Comparison of ENCODE assay signal across 15 cellular contexts in the genomic region with DNA sequence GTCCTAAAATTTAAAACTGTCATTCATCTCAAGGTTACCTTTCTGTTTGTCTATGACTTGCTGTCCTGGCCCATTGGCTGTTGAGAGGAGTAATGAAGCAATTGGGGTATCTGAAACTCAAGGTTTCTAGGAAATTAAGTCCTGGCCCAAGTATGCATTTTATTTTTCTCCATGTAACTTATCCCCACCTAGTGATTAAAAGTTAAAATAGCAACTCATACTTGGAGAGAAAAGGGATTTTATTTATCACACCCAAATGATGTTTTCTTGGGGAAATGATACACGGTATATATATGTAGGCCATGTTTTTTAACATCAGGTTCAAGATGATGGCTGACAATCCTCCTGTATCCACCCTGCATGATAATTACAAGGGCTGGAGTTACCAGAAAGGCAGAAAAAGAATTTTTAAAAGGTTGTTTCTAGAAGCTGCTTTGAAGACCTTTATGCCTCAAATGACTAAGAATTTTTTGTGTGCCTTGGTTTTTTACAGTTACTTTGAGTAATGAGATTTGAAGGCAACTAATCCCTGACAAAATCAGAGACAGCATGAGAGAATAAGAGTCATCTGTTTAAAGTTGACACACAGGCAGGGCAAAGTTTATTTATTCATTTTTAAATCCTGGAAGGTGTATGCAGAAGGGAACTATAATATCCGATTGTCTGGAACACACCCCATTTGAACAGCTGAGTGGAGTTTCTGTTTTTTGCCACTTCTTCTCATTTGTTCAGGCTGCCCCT. TPM values are rescaled to one million over a fixed set of nuclear protein-coding genes. Genes with fewer than 3 reads are reported as not detected.
A peak's percentile ranks its signal among the peaks of the same experiment; 100 is the strongest.
DNase-seq lines count a peak whose midpoint lies in the region; ATAC-seq, FAIRE-seq and TF ChIP-seq lines count a peak whose summit lies in the region.
"Had no signal": no experiment of that assay in that cellular context is flagged by ENCODE, and none has a peak within 500 bp of the region (broad histone marks: within the 10 kb centered on the region; RNA-seq: fewer than 3 reads in every experiment).

No MANE protein-coding gene starts in this region.

- BruUV-seq in IMR-90 (replicated peaks; lab: Mats Ljungman, UMichigan) (no TSS peak), HepG2 (replicated peaks; lab: Mats Ljungman, UMichigan) (no TSS peak)

- H3K36me3 ChIP-seq in IMR-90 (ENCODE audit: control insufficient read depth, insufficient read depth, low read length), result no peaks in the 10 kb centered on the region
- H3K36me3 ChIP-seq in HepG2 (replicated peaks in 1 of 2; ENCODE audit: control insufficient read depth in 1 of 2, insufficient read depth in 2 of 2, low read length in 2 of 2), result no peaks in the 10 kb centered on the region
- H3K36me3 ChIP-seq: spleen had no signal

- no peak overlapping the region for H2AK5ac ChIP-seq in IMR-90 (ENCODE audit: low read depth, low read length)

- DNase-seq in AML-193 (lab: John Stamatoyannopoulos, UW) (peak; percentile 15 to 29), IMR-90 (peak; percentile 17), WTC11 (ENCODE audit: low spot score) (no peak), HepG2 (ENCODE audit: low spot score) (no peak), DMS153 (lab: John Stamatoyannopoulos, UW) (no peak)
- DNase-seq: H7; NCI-H1048; NK-92 treated with Interleukin-12 subunit alpha and Interleukin-12 subunit beta, amount 100 ng/mL, for 24 hours; spleen; T1000 had no signal

- no peak for FAIRE-seq in HepG2 (lab: Jason Lieb, UNC)

- no peak overlapping the region for H4K91ac ChIP-seq in IMR-90 (ENCODE audit: insufficient read depth, low read depth, low read length)

- POLR2A ChIA-PET in IMR-90 (lab: Charles Lee; ENCODE audit: unreplicated experiment), result interaction anchor here (0.6 kb wide), 1 partner anchor 1562 kb away, joined by 4 read pairs; a partner anchor contains a TSS
- POLR2A ChIA-PET in WTC11 (lab: Charles Lee), result interaction anchor here (1.2 kb wide), 1 partner anchor 282 kb away, joined by 3 read pairs; a partner anchor contains a TSS
- POLR2A ChIA-PET in HepG2 (lab: Yijun Ruan, JAX), result no interaction called here

- CTCF ChIA-PET in IMR-90 (lab: Yijun Ruan, JAX) (interaction anchor here (0.7 to 1.4 kb wide), 3 partner anchors 28 to 346 kb away, joined by 5 to 6 read pairs (median 5); no protein-coding TSS in a partner anchor), WTC11 (lab: Charles Lee) (interaction anchor here (0.8 to 1.9 kb wide), 6 partner anchors 9 to 92 kb away, joined by 3 to 11 read pairs (median 6); a partner anchor contains a TSS), HepG2 (lab: Yijun Ruan, JAX; ENCODE audit: low intra/inter-chr PET ratio, low total read pairs) (interaction anchor here (1.4 kb wide), 1 partner anchor 83 kb away, joined by 6 read pairs; no protein-coding TSS in a partner anchor)

- peak; percentile 59; the same call in 1 of the 2 replicates for ATAC-seq in IMR-90 (ENCODE audit: low read depth)
- peak; percentile 26; the same call in 1 of the 2 replicates for ATAC-seq in WTC11
- no peak for ATAC-seq in HepG2
- ATAC-seq in GM18867 (IDR thresholded peaks at IDR 0.05; ENCODE audit: unreplicated experiment), result no peak
- no peak for ATAC-seq in HG03378 (IDR thresholded peaks at IDR 0.05; ENCODE audit: unreplicated experiment)
- no peak for ATAC-seq in GM21423 (IDR thresholded peaks at IDR 0.05; ENCODE audit: unreplicated experiment)

- intact Hi-C loops in IMR-90 (cut with micrococcal nuclease), result no loop called here
- intact Hi-C loops in HepG2 (cut with micrococcal nuclease; ENCODE audit: unreplicated experiment), result loop anchor here (1.0 to 10.0 kb wide), 3 partner anchors 83 to 363 kb away; no protein-coding TSS in a partner anchor

- H3K27ac ChIP-seq in IMR-90 (ENCODE audit: insufficient read depth, low read length) (no peak overlapping the region), HepG2 (ENCODE audit: extremely low read length, insufficient read depth, low read length) (no peak overlapping the region)
- H3K27ac ChIP-seq: spleen had no signal

- no peak overlapping the region for H2BK5ac ChIP-seq in IMR-90 (ENCODE audit: low read depth, low read length, poor library complexity, severe bottlenecking)

- H3K27ac Mint-ChIP-seq in WTC11, result no peak overlapping the region

- TF ChIP-seq EP300 in HepG2 (IDR thresholded peaks at IDR 0.05; ENCODE audit: low read depth in 2 of 2, low read length in 2 of 2) (no peak), HepG2 (CRISPR knock-in tag; IDR thresholded peaks at IDR 0.05; ENCODE audit: borderline replicate concordance) (no peak)

- peak; percentile 42 for TF ChIP-seq RAD21 in IMR-90 (IDR thresholded peaks at IDR 0.05; ENCODE audit: low read length)
- TF ChIP-seq RAD21 in HepG2 (CRISPR knock-in tag; IDR thresholded peaks at IDR 0.05), result no peak

- dilution Hi-C loops in IMR-90 (cut with HindIII; ENCODE audit: low sequenced_read_pairs, unreplicated experiment), result no loop called here

- no peak overlapping the region for H3K4me3 Mint-ChIP-seq in WTC11

- H2AFZ ChIP-seq in IMR-90 (replicated peaks; ENCODE audit: low read length, poor library complexity), result no peak overlapping the region
- H2AFZ ChIP-seq in HepG2 (ENCODE audit: low read length), result no peak overlapping the region

- H3K4me1 Mint-ChIP-seq in WTC11, result peaks cover 3% of the 10 kb centered on the region; the same call in 1 of the 2 replicates

- no peak overlapping the region for H3K18ac ChIP-seq in IMR-90 (ENCODE audit: low read depth, low read length)

- no peak overlapping the region for H3K56ac ChIP-seq in IMR-90 (ENCODE audit: extremely low read depth, insufficient read depth, low read length)

- H3K14ac ChIP-seq in IMR-90 (replicated peaks; ENCODE audit: low read depth, low read length), result no peak overlapping the region

- no peak overlapping the region for H2BK15ac ChIP-seq in IMR-90 (ENCODE audit: low read depth, low read length)

- no peak overlapping the region for H2BK120ac ChIP-seq in IMR-90 (ENCODE audit: low read depth, low read length)

- TF ChIP-seq POLR2A in IMR-90 (IDR thresholded peaks at IDR 0.05; ENCODE audit: low read depth, low read length), result no peak
- TF ChIP-seq POLR2A in HepG2 (IDR thresholded peaks at IDR 0.05; ENCODE audit: insufficient read depth in 1 of 2, low read depth in 2 of 2, low read length in 2 of 2), result no peak

- no peak overlapping the region for H3K4ac ChIP-seq in IMR-90 (ENCODE audit: low read depth, low read length)

- H2BK20ac ChIP-seq in IMR-90 (ENCODE audit: low read depth, low read length), result no peak overlapping the region

- no peak overlapping the region for H3K9ac ChIP-seq in IMR-90 (ENCODE audit: low read depth, low read length)
- H3K9ac ChIP-seq in HepG2 (ENCODE audit: insufficient read depth, low read depth, low read length), result no peak overlapping the region

- no peak overlapping the region for H3K4me3 ChIP-seq in IMR-90 (ENCODE audit: insufficient read depth, low read depth, low read length)
- no peak overlapping the region for H3K4me3 ChIP-seq in HepG2 (replicated peaks in 1 of 3; ENCODE audit: insufficient read depth in 1 of 3, low read depth in 2 of 3, low read length in 3 of 3)
- H3K4me3 ChIP-seq: spleen had no signal

- no peak overlapping the region for H4K8ac ChIP-seq in IMR-90 (ENCODE audit: low read depth in 2 of 2, low read length in 2 of 2)

- 20% methylated on average over 1 of the region's 2 CpGs; no CpG with 5 or more reads in 1 of the 2 experiments for WGBS in IMR-90 (ENCODE audit: extremely low coverage in 2 of 2, insufficient read length in 1 of 2), 2 experiments
- 1% methylated on average over 2 of the region's 2 CpGs for WGBS in HepG2 (ENCODE audit: low lambda C conversion rate)

- H3K4me2 ChIP-seq in IMR-90 (ENCODE audit: low read depth, low read length) (no peak overlapping the region), HepG2 (ENCODE audit: low read depth, low read length) (no peak overlapping the region)

- H3K4me1 ChIP-seq in IMR-90 (ENCODE audit: control insufficient read depth, insufficient read depth, low read length), result no peaks in the 10 kb centered on the region
- no peaks in the 10 kb centered on the region for H3K4me1 ChIP-seq in HepG2 (ENCODE audit: insufficient read depth, low read length)
- H3K4me1 ChIP-seq: spleen had no signal

- H3K9me1 ChIP-seq in IMR-90 (ENCODE audit: insufficient read depth, low read length), result no peaks in the 10 kb centered on the region

- no peaks in the 10 kb centered on the region for H3K9me3 ChIP-seq in IMR-90 (ENCODE audit: control insufficient read depth, insufficient read depth, low read length)
- H3K9me3 ChIP-seq in HepG2 (ENCODE audit: low read length), result no peaks in the 10 kb centered on the region
- H3K9me3 ChIP-seq: spleen had no signal

- H4K5ac ChIP-seq in IMR-90 (ENCODE audit: low read depth, low read length), result no peak overlapping the region

- H3K79me1 ChIP-seq in IMR-90 (ENCODE audit: low read depth in 1 of 2, low read length in 2 of 2), result no peaks in the 10 kb centered on the region

- H3K27me3 ChIP-seq in IMR-90 (ENCODE audit: control insufficient read depth, insufficient read depth, low read length) (no peaks in the 10 kb centered on the region; the same call in 1 of the 2 replicates), HepG2 (ENCODE audit: control insufficient read depth in 1 of 2, insufficient read depth in 2 of 2, low read length in 2 of 2) (no peaks in the 10 kb centered on the region)

- no peaks in the 10 kb centered on the region for H4K20me1 ChIP-seq in IMR-90 (ENCODE audit: insufficient read depth, low read length)
- no peaks in the 10 kb centered on the region for H4K20me1 ChIP-seq in HepG2 (ENCODE audit: insufficient read depth, low read length)

- in situ Hi-C loops in IMR-90 (cut with MboI; ENCODE audit: low sequenced_read_pairs), result no loop called here
- in situ Hi-C loops in HepG2 (cut with HindIII; ENCODE audit: extremely low pct_ligation_motif_present, low pct_unique_long_range_greater_than_20kb), result no loop called here

- TF ChIP-seq CTCF in IMR-90 (conservative IDR thresholded peaks at IDR 0.05; ENCODE audit: low read depth, low read length) (peak; percentile 46), WTC11 (IDR thresholded peaks at IDR 0.05) (no peak), HepG2 (CRISPR knock-in tag; IDR thresholded peaks at IDR 0.05) (no peak)

- H3K23ac ChIP-seq in IMR-90 (ENCODE audit: low read depth, low read length), result no peak overlapping the region

- no peak overlapping the region for H2AK9ac ChIP-seq in IMR-90 (replicated peaks; ENCODE audit: low read depth, low read length, poor library complexity)

- H3K79me2 ChIP-seq in HepG2 (ENCODE audit: insufficient read depth, low read length), result no peaks in the 10 kb centered on the region

- H3K27me3 Mint-ChIP-seq in WTC11 (ENCODE audit: low read depth), result no peaks in the 10 kb centered on the region

- H3K9me3 Mint-ChIP-seq in WTC11, result no peaks in the 10 kb centered on the region

- no peaks in the 10 kb centered on the region for H3K36me3 Mint-ChIP-seq in WTC11

RNA-seq across cellular contexts. Expression of a gene that starts 28.9 kb away (rescaled TPM):
- not detected in 2 replicates for total RNA-seq in IMR-90 (2012; rRNA removed)
- polyA plus RNA-seq in IMR-90 (2012; rRNA removed), result 0.09 TPM in 1 of 2 replicates, not detected in the other
- not detected in 2 replicates for polyA plus RNA-seq in IMR-90 (2012; cell fraction: cytosol; rRNA removed)
- not detected in 2 replicates for polyA plus RNA-seq in IMR-90 (2012; cell fraction: nucleus; rRNA removed; ENCODE audit: low replicate concordance)
- not detected in 3 replicates for total RNA-seq in WTC11 (2021)
- not detected in 2 replicates for total RNA-seq in HepG2 (2016; rRNA removed; fragmentation: Illumina TruSeq; extraction: Trizol)
- not detected in 2 replicates for total RNA-seq in HepG2 (2016; cell fraction: cytosol; rRNA removed; fragmentation: Illumina TruSeq; extraction: Trizol; ENCODE audit: low read depth)
- not detected in 2 replicates for total RNA-seq in HepG2 (2016; cell fraction: insoluble cytoplasmic fraction; rRNA removed; fragmentation: Illumina TruSeq; extraction: Trizol)
- total RNA-seq in HepG2 (2016; cell fraction: membrane; rRNA removed; fragmentation: Illumina TruSeq; extraction: Trizol), result not detected in 2 replicates
- not detected in 2 replicates for total RNA-seq in HepG2 (2016; cell fraction: nucleus; rRNA removed; fragmentation: Illumina TruSeq; extraction: Trizol)
- not detected in 2 replicates for polyA plus RNA-seq in HepG2 (2011; rRNA removed)
- polyA plus RNA-seq in HepG2 (2011; cell fraction: cytosol; rRNA removed), result not detected in 2 replicates
- polyA plus RNA-seq in HepG2 (2011; cell fraction: nucleus; rRNA removed), result not detected in 2 replicates
- not detected in 2 replicates for polyA plus RNA-seq in HepG2 (2012)
- not detected in 2 replicates for polyA plus RNA-seq in HepG2 (2016; cell fraction: cytosol; fragmentation: Illumina TruSeq; extraction: Trizol; ENCODE audit: low read depth)
- polyA plus RNA-seq in HepG2 (2016; cell fraction: insoluble cytoplasmic fraction; fragmentation: Illumina TruSeq; extraction: Trizol; ENCODE audit: low read depth), result 0.21 TPM in 1 of 2 replicates, not detected in the other
- polyA plus RNA-seq in HepG2 (2016; cell fraction: membrane; fragmentation: Illumina TruSeq; extraction: Trizol; ENCODE audit: low read depth), result 0.16 TPM in 1 of 2 replicates, not detected in the other
- polyA plus RNA-seq in HepG2 (2016; cell fraction: nucleus; fragmentation: Illumina TruSeq; extraction: Trizol; ENCODE audit: insufficient read depth, low read depth), result not detected in 2 replicates
- polyA minus RNA-seq in HepG2 (2011; rRNA and poly(A)+ RNA removed; ENCODE audit: low replicate concordance), result not detected in 2 replicates
- polyA minus RNA-seq in HepG2 (2011; cell fraction: cytosol; rRNA and poly(A)+ RNA removed), result not detected in 2 replicates
- polyA minus RNA-seq in HepG2 (2011; cell fraction: nucleus; rRNA and poly(A)+ RNA removed), result not detected in 2 replicates
- total RNA-seq: cardiac septum, H7, mucosa of gallbladder, spleen had no signal

Comparison
In these comparisons a context has a peak if more than half of its experiments do, and no peak if none do; other contexts are left out.
1. DNase-seq: peak in AML-193 (2 of 2) and IMR-90 (single experiment); none in WTC11 (single experiment), HepG2 (single experiment) and DMS153 (single experiment).
2. ATAC-seq: peak in IMR-90 (single experiment) and WTC11 (single experiment); none in HepG2 (single experiment), GM18867 (single experiment), HG03378 (single experiment) and GM21423 (single experiment).